In the genomic region with DNA sequence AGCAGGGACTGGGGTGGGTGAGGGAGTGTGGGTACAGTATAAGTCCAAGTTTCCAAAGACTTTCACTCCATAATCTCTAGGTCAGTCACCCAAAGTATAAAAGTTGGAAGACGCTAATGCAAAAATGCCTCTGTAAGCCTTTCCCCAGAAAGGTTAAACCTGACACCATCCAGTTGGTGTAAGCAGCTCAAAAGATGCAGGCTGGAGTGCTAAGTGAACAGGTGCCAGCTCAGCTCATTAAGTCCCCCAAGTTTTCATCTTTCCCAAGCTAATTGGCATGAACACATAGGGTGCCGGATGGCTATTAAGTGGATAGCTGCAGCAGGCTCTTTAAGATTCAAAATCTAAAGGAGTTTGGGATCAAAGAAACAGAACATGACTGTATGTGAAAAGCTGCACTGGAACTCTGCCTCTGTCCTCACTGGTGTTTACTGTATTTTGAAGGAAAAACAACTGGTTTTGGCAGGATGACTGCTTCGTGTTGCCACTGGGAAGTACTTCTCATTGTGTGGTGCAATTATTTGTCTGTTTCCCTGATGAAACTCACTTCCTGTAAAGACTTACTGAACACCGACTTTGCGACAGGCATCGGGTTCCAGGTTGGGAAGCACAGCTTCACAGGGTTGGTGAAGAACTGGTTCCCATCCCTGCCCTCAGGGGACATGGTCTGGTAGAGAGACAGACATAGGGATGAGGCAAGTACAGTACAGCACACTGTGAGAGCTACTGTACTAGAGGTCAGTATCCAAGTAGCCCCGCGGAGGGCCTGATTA, we compare ENCODE assay signal across 15 cellular contexts.
"Had no signal": no experiment of that assay in that cellular context is flagged by ENCODE, and none has a peak within 500 bp of the region (broad histone marks: within the 10 kb centered on the region; RNA-seq: fewer than 3 reads in every experiment).

No MANE protein-coding gene starts in this region.

- FAIRE-seq: small intestine, TTC549 had no signal

- H3K9me3 ChIP-seq: adrenal gland, neutrophil, right atrium auricular region, thyroid gland had no signal

- DNase-seq: activated CD4-positive, alpha-beta T cell treated with anti-CD3 and anti-CD28 coated beads, Interleukin-2, amount 50 U/mL, for 1 hour; activated CD4-positive, CD25-positive, alpha-beta regulatory T cell; activated naive CD4-positive, alpha-beta T cell treated with anti-CD3 and anti-CD28 coated beads, Interleukin-2, amount 50 U/mL, for 16 hours; adrenal gland; effector memory CD4-positive, alpha-beta T cell; naive B cell; posterior cingulate gyrus; small intestine; T-helper 2 cell had no signal

- H3K36me3 ChIP-seq: adrenal gland, neutrophil, right atrium auricular region, thyroid gland had no signal

- H3K4me1 ChIP-seq: adrenal gland, right atrium auricular region had no signal

- H3K4me3 ChIP-seq: adrenal gland, lung, right atrium auricular region, thyroid gland had no signal

- H3K27me3 ChIP-seq: adrenal gland, neutrophil, right atrium auricular region, thyroid gland had no signal

- H3K27ac ChIP-seq: adrenal gland, epithelial cell of prostate, neutrophil, right atrium auricular region had no signal
